1 cellular context compared by ENCODE assay signal in genomic region chr10:35329520-35329919, GRCh38.
TF ChIP-seq lines count a peak whose summit lies in the region.

No MANE protein-coding gene starts in this region.

TF ChIP-seq in K562, 482 proteins besides CTCF, POLR2A, EP300 and RAD21:
- TF ChIP-seq ZBTB7A (IDR thresholded peaks at IDR 0.05; ENCODE audit: borderline replicate concordance, control insufficient read depth, low read depth, low read length) = no peak
- peak; percentile 68; the same call in 1 of the 2 replicates for TF ChIP-seq POLR2AphosphoS2 (IDR thresholded peaks at IDR 0.05; ENCODE audit: low read length)
- TF ChIP-seq RUNX1 (IDR thresholded peaks at IDR 0.05; ENCODE audit: low read depth) = no peak
- no peak for TF ChIP-seq KHSRP (IDR thresholded peaks at IDR 0.05)
- TF ChIP-seq CC2D1A (IDR thresholded peaks at IDR 0.05) = no peak
TF ChIP-seq in K562: peak in this region for 1.
